In the genomic region with DNA sequence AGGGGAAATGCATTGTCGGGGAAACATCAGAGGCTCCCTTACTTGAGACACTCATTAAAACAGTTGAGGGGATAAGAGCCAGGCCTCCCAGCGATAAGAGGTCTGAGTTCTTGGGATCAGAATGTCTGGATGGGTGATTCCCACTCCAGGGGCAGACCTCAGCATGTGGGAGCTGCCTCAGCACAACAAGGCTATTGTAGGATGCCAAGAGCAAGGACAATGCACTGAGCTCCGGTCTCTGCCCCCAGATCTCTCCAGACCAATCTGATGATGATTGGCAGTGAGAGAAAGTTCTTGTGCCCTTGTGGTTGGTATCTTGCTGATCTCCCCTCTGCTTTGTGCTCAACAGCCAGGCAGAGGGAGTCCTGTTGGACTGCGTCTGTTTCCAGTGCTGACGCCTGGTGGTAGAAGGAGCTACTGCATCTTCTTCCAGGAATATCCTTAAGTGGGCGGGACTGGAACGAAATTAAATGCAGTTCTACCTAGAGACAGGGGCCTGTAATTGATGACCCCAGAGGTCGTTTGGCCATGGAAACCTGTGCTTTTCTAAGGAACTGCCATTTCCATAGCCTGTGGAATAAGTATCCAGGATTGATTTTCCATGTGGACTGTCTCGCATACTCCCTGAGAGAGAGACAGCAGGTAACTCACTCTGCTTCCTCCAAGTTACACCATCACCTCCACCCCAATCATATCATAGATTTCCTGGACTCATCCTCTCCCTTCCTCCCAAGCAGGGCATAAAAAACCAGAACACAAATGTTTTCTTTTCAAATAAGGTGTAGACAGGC, we compare ENCODE assay signal across 8 cellular contexts.
A peak's percentile ranks its signal among the peaks of the same experiment; 100 is the strongest.
DNase-seq lines count a peak whose midpoint lies in the region; ATAC-seq, FAIRE-seq and TF ChIP-seq lines count a peak whose summit lies in the region.

No MANE protein-coding gene starts in this region.

- no peak overlapping the region for H3K27ac ChIP-seq in substantia nigra (ENCODE audit: low read depth, low read length, poor library complexity, severe bottlenecking)

- H3K4me3 ChIP-seq in AG10803 (ENCODE audit: low read length) = no peak overlapping the region

- peak; percentile 80 for ATAC-seq in HG03039 (IDR thresholded peaks at IDR 0.05; ENCODE audit: unreplicated experiment)
- no peak for ATAC-seq in effector memory CD8-positive, alpha-beta T cell (replicated peaks)

- H3K4me1 Mint-ChIP-seq in effector memory CD8-positive, alpha-beta T cell (ENCODE audit: low read depth in 2 of 2) = no peaks in the 10 kb centered on the region

- TF ChIP-seq CTCF in AG10803 (conservative IDR thresholded peaks at IDR 0.05; ENCODE audit: low read length) = peak; percentile 98

- no peaks in the 10 kb centered on the region for H3K36me3 Mint-ChIP-seq in effector memory CD8-positive, alpha-beta T cell (ENCODE audit: insufficient read depth)

- H3K4me3 Mint-ChIP-seq in effector memory CD8-positive, alpha-beta T cell = no peak overlapping the region

- DNase-seq in AG10803 (ENCODE audit: low read depth) (peak; percentile 74), GM18507 (ENCODE audit: extremely low spot score, insufficient read length, low read depth) (peak; percentile 30), NCI-H2171 (lab: John Stamatoyannopoulos, UW) (peak; percentile 2), midbrain (lab: John Stamatoyannopoulos, UW) (peak; percentile 74), substantia nigra (lab: John Stamatoyannopoulos, UW) (peak in 42 of 49 donors; percentile 6 to 73 (median 44))
- DNase-seq in activated CD4-positive, alpha-beta T cell treated with anti-CD3 and anti-CD28 coated beads for 4 hours = peak; percentile 5 to 20
- peak; percentile 13 to 38 (median 14) for DNase-seq in effector memory CD8-positive, alpha-beta T cell

- peak; percentile 77 for FAIRE-seq in GM18507 (lab: Jason Lieb, UNC)

- H3K27me3 Mint-ChIP-seq in effector memory CD8-positive, alpha-beta T cell = peaks cover 68 to 78% of the 10 kb centered on the region in 2 donors

- H3K27ac Mint-ChIP-seq in effector memory CD8-positive, alpha-beta T cell = no peak overlapping the region

- H3K9me3 Mint-ChIP-seq in effector memory CD8-positive, alpha-beta T cell = no peaks in the 10 kb centered on the region

Comparison
In these comparisons a context has a peak if more than half of its experiments do, and no peak if none do; other contexts are left out.
1. DNase-seq: peak in every context shown above with its lines; median percentile 74 in AG10803; 74 in midbrain; 44 in substantia nigra; 30 in GM18507; 14 in effector memory CD8-positive, alpha-beta T cell; 12 in activated CD4-positive, alpha-beta T cell treated with anti-CD3 and anti-CD28 coated beads for 4 hours; 2 in NCI-H2171.